8 cellular contexts compared by ENCODE assay signal in genomic region chr3:138835177-138835757, GRCh38. TPM values are rescaled to one million over a fixed set of nuclear protein-coding genes. Genes with fewer than 3 reads are reported as not detected.
A peak's percentile ranks its signal among the peaks of the same experiment; 100 is the strongest.
DNase-seq lines count a peak whose midpoint lies in the region; ATAC-seq and TF ChIP-seq lines count a peak whose summit lies in the region.

No MANE protein-coding gene starts in this region.

- DNase-seq in GM12865 (ENCODE audit: low read depth) (peak; percentile 5), breast epithelium (ENCODE audit: low spot score in 2 of 2) (no peak), lower leg skin (ENCODE audit: low spot score in 2 of 2) (no peak), tibial nerve (ENCODE audit: low spot score in 2 of 2) (no peak), mucosa of gallbladder (ENCODE audit: low spot score) (no peak), NCI-H2081 (lab: John Stamatoyannopoulos, UW) (no peak)

- TF ChIP-seq POLR2A in breast epithelium (IDR thresholded peaks at IDR 0.05) (no peak), lower leg skin (IDR thresholded peaks at IDR 0.05) (no peak), tibial nerve (IDR thresholded peaks at IDR 0.05) (no peak)

- no peak for ATAC-seq in HG03108 (IDR thresholded peaks at IDR 0.05; ENCODE audit: unreplicated experiment)

- H3K27ac ChIP-seq in HUES64 (ENCODE audit: low read depth, low read length) (peak overlapping the region; percentile 91), breast epithelium (peak overlapping the region; percentile 93 to 98), tibial nerve (peak overlapping the region; percentile 82 to 94 (median 91))

- H3K9me3 ChIP-seq in HUES64 (ENCODE audit: insufficient read depth, low read depth, low read length) (no peaks in the 10 kb centered on the region), breast epithelium (no peaks in the 10 kb centered on the region), tibial nerve (peaks cover 0 to 4% (median 0%) of the 10 kb centered on the region in 4 donors)

- intact Hi-C loops in breast epithelium (cut with DNase I; ENCODE audit: low total_unique reads) (no loop called here), lower leg skin (cut with DNase I; ENCODE audit: low total_unique reads) (no loop called here)

- H3K36me3 ChIP-seq in HUES64 (ENCODE audit: insufficient read depth, low read length) = no peaks in the 10 kb centered on the region
- H3K36me3 ChIP-seq in breast epithelium = no peaks in the 10 kb centered on the region
- H3K36me3 ChIP-seq in tibial nerve = no peaks in the 10 kb centered on the region

- WGBS in HUES64 = 13% methylated on average over 13 of the region's 15 CpGs
- WGBS in lower leg skin, 2 donors = 9 to 10% methylated on average over 15 of the region's 15 CpGs
- WGBS in tibial nerve, 2 donors = 13 to 15% methylated on average over 15 of the region's 15 CpGs

- H3K9ac ChIP-seq in HUES64 (ENCODE audit: low read depth, low read length) = peak overlapping the region; percentile 82

- H3K27me3 ChIP-seq in HUES64 (ENCODE audit: insufficient read depth, low read length) = no peaks in the 10 kb centered on the region
- H3K27me3 ChIP-seq in breast epithelium = no peaks in the 10 kb centered on the region
- H3K27me3 ChIP-seq in tibial nerve = no peaks in the 10 kb centered on the region

- no peak for TF ChIP-seq EP300 in tibial nerve (IDR thresholded peaks at IDR 0.05)

- H3K4me1 ChIP-seq in HUES64 (ENCODE audit: insufficient read depth, low read length) (peaks cover 12% of the 10 kb centered on the region), breast epithelium (no peaks in the 10 kb centered on the region), tibial nerve (peaks cover 0 to 21% (median 3%) of the 10 kb centered on the region in 4 donors)

- H3K4me3 ChIP-seq in GM12865 (ENCODE audit: low read depth, low read length) = peak overlapping the region; percentile 91
- peak overlapping the region; percentile 87 for H3K4me3 ChIP-seq in HUES64 (ENCODE audit: low read length)
- peak overlapping the region; percentile 92 to 99 (median 93) for H3K4me3 ChIP-seq in breast epithelium
- peak overlapping the region; percentile 75 for H3K4me3 ChIP-seq in lower leg skin (ENCODE audit: low read depth, poor library complexity, severe bottlenecking)
- H3K4me3 ChIP-seq in tibial nerve = peak overlapping the region; percentile 80 to 97 (median 88)

- no peak for TF ChIP-seq CTCF in GM12865 (IDR thresholded peaks at IDR 0.05; ENCODE audit: insufficient read depth, low read depth, low read length, missing control alignments)
- no peak for TF ChIP-seq CTCF in breast epithelium (IDR thresholded peaks at IDR 0.05)
- TF ChIP-seq CTCF in lower leg skin (IDR thresholded peaks at IDR 0.05) = no peak
- no peak for TF ChIP-seq CTCF in tibial nerve (IDR thresholded peaks at IDR 0.05)

RNA-seq across cellular contexts. Expression of gene PIK3CB, which starts 0.5 kb away (rescaled TPM):
- polyA plus RNA-seq in HUES64 (2013, experiment 1 of 2) = 18.1 TPM
- polyA plus RNA-seq in HUES64 (2013, experiment 2 of 2) = 24.6 TPM
- total RNA-seq in breast epithelium (10 to 100 TPM; 30.5 to 46.2 (median 31.7) TPM), lower leg skin (10 to 100 TPM; 33.8 to 56.1 (median 50.6) TPM), tibial nerve (10 to 100 TPM; 11.2 to 32.1 (median 27.2) TPM), mucosa of gallbladder (28.9 TPM)
